ENCODE assay signal across 22 cellular contexts in the genomic region with DNA sequence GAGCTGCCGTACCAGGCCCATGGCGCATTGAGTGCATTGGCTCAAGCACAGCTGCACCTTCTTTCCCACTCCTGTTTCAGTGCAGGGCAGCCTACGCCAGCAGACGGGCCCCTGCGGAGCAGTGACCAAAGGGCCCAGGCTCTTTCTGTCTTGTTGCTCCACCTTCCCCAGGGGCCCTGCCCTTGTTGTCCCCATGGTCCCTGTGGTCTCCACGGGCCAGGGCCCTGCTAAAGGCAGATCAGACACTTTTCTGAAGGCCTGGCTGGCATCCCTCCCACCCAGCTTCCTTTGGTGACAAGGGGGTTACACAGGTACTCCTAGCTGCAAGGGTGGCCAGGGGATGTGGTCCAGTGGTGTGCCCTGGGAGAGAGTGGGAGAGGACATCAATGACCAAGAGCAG.
DNase-seq lines count a peak whose midpoint lies in the region; TF ChIP-seq lines count a peak whose summit lies in the region.
"Had no signal": no experiment of that assay in that cellular context is flagged by ENCODE, and none has a peak within 500 bp of the region (broad histone marks: within the 10 kb centered on the region; RNA-seq: fewer than 3 reads in every experiment).

No MANE protein-coding gene starts in this region.

- H3K27me3 Mint-ChIP-seq in endodermal cell (ENCODE audit: insufficient read depth) (peaks cover 23% of the 10 kb centered on the region), osteocyte (ENCODE audit: unreplicated experiment) (peaks cover 40% of the 10 kb centered on the region), type B pancreatic cell (peaks cover 10% of the 10 kb centered on the region)

- H3K27ac ChIP-seq in endodermal cell (ENCODE audit: low read depth, low read length), result no peak overlapping the region
- H3K27ac ChIP-seq: HL-60, KMS-11 had no signal

- H3K9ac ChIP-seq in endodermal cell (ENCODE audit: extremely low read depth, low read length, poor library complexity, severe bottlenecking), result no peak overlapping the region
- H3K9ac ChIP-seq: KMS-11 had no signal

- H3K27ac Mint-ChIP-seq in endodermal cell (no peak overlapping the region), osteocyte (ENCODE audit: unreplicated experiment) (no peak overlapping the region), type B pancreatic cell (no peak overlapping the region)
- H3K27ac Mint-ChIP-seq: IgD-negative memory B cell had no signal

- H3K4me1 ChIP-seq in endodermal cell (ENCODE audit: control insufficient read depth, insufficient read depth, low read length), result no peaks in the 10 kb centered on the region

- TF ChIP-seq CTCF in endodermal cell (conservative IDR thresholded peaks at IDR 0.05), result no peak
- no peak for TF ChIP-seq CTCF in osteocyte (IDR thresholded peaks at IDR 0.05)
- no peak for TF ChIP-seq CTCF in type B pancreatic cell (conservative IDR thresholded peaks at IDR 0.05)

- H3K9me3 Mint-ChIP-seq in endodermal cell (peaks cover 3% of the 10 kb centered on the region), osteocyte (ENCODE audit: unreplicated experiment) (no peaks in the 10 kb centered on the region), type B pancreatic cell (no peaks in the 10 kb centered on the region)

- peak; percentile 36 for DNase-seq in activated effector memory CD4-positive, alpha-beta T cell treated with anti-CD3 and anti-CD28 coated beads, Interleukin-2, amount 50 U/mL, for 16 hours
- DNase-seq in activated effector memory CD4-positive, alpha-beta T cell treated with Interleukin-2 at 50 U/mL for 16 hours, result no peak
- DNase-seq in endodermal cell (peak; percentile 11), osteocyte (ENCODE audit: extremely low spot score, unreplicated experiment) (peak; percentile 67), type B pancreatic cell (ENCODE audit: extremely low spot score, unreplicated experiment) (peak; percentile 64), NCI-H146 treated with DMSO at 0.1 percent for 48 hours (lab: John Stamatoyannopoulos, UW; ENCODE audit: unreplicated experiment) (no peak), MV-4-11 (lab: John Stamatoyannopoulos, UW) (no peak), NCI-H748 treated with DMSO at 0.1 percent for 48 hours (lab: John Stamatoyannopoulos, UW) (no peak)
- DNase-seq: 8988T, DMS153, DND-41, MM.1S, NCI-H1048, NCI-H1417, NCI-H1694 treated with DMSO at 0.1 percent for 48 hours, NCI-H2081, NCI-H2171 treated with DMSO at 0.1 percent for 48 hours, NCI-H345, NCI-H510A treated with DMSO at 0.1 percent for 48 hours had no signal

- peaks cover 6% of the 10 kb centered on the region for H3K4me1 Mint-ChIP-seq in endodermal cell
- peaks cover 3% of the 10 kb centered on the region for H3K4me1 Mint-ChIP-seq in osteocyte (ENCODE audit: unreplicated experiment)
- H3K4me1 Mint-ChIP-seq in type B pancreatic cell (ENCODE audit: unreplicated experiment), result peaks cover 21% of the 10 kb centered on the region

- no peak overlapping the region for H3K4me3 ChIP-seq in endodermal cell (ENCODE audit: low read length)

- 94 to 95% methylated on average over 2 to 6 of the region's 6 CpGs for WGBS in endodermal cell (ENCODE audit: insufficient coverage in 1 of 2, insufficient read length in 1 of 2), 2 experiments

- H3K9me3 ChIP-seq in endodermal cell (ENCODE audit: control insufficient read depth, low read length), result no peaks in the 10 kb centered on the region

- no peaks in the 10 kb centered on the region for H3K27me3 ChIP-seq in endodermal cell (ENCODE audit: control insufficient read depth, insufficient read depth, low read length, poor library complexity, severe bottlenecking)

- no peaks in the 10 kb centered on the region for H3K36me3 ChIP-seq in endodermal cell (ENCODE audit: control insufficient read depth, insufficient read depth, low read length)

- H3K36me3 Mint-ChIP-seq in endodermal cell (ENCODE audit: low read depth) (no peaks in the 10 kb centered on the region), osteocyte (ENCODE audit: unreplicated experiment) (no peaks in the 10 kb centered on the region), type B pancreatic cell (no peaks in the 10 kb centered on the region)

- H3K4me3 Mint-ChIP-seq in endodermal cell, result no peak overlapping the region
- H3K4me3 Mint-ChIP-seq in osteocyte (ENCODE audit: unreplicated experiment), result no peak overlapping the region
- H3K4me3 Mint-ChIP-seq in type B pancreatic cell, result no peak overlapping the region

Comparison
In these comparisons a context has a peak if more than half of its experiments do, and no peak if none do; other contexts are left out.
1. DNase-seq: peak in activated effector memory CD4-positive, alpha-beta T cell treated with anti-CD3 and anti-CD28 coated beads, Interleukin-2, amount 50 U/mL, for 16 hours (single experiment), endodermal cell (single experiment), osteocyte (single experiment) and type B pancreatic cell (single experiment); none in activated effector memory CD4-positive, alpha-beta T cell treated with Interleukin-2 at 50 U/mL for 16 hours (single experiment), NCI-H146 treated with DMSO at 0.1 percent for 48 hours (single experiment), MV-4-11 (single experiment) and NCI-H748 treated with DMSO at 0.1 percent for 48 hours (single experiment).